ENCODE assay signal across 23 cellular contexts in the genomic region with DNA sequence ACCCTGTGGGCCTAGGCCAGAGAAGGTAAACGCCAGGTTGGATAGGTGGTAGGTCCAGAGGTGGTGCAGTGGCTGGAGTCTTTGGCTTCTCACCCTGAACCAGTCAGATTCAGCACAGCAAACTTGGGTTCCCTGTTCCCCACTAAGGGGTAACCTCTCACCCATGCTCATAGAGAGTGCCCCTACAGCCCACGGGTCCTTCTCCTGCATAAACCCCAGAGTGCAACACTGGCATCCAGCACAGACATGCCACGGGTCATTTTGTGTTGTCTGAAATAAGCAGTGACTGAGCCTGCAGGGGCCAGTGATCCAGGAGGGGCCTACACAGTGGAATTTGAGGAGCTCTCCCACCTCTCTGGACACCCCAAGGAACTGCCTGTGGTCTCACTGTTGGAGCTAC. TPM values are rescaled to one million over a fixed set of nuclear protein-coding genes. Genes with fewer than 3 reads are reported as not detected.
DNase-seq lines count a peak whose midpoint lies in the region; ATAC-seq and TF ChIP-seq lines count a peak whose summit lies in the region.
"Had no signal": no experiment of that assay in that cellular context is flagged by ENCODE, and none has a peak within 500 bp of the region (broad histone marks: within the 10 kb centered on the region; RNA-seq: fewer than 3 reads in every experiment).

No MANE protein-coding gene starts in this region.

- peaks cover 7 to 22% (median 12%) of the 10 kb centered on the region in 4 donors for H3K4me1 ChIP-seq in stomach
- H3K4me1 ChIP-seq: BE2C had no signal

- no peak for ATAC-seq in activated T-cell treated with anti-CD3 and anti-CD28 coated beads, Interleukin-2, amount 50 U/mL, for 72 hours (replicated peaks in 1 of 2)
- ATAC-seq: A549 had no signal

- no peaks in the 10 kb centered on the region for H3K36me3 Mint-ChIP-seq in activated T-cell treated with anti-CD3 and anti-CD28 coated beads, Interleukin-2, amount 50 U/mL, for 24 hours (ENCODE audit: low read depth)
- no peaks in the 10 kb centered on the region for H3K36me3 Mint-ChIP-seq in activated T-cell treated with anti-CD3 and anti-CD28 coated beads, Interleukin-2, amount 50 U/mL, for 72 hours (ENCODE audit: insufficient read depth in 2 of 2)
- H3K36me3 Mint-ChIP-seq: CD14-positive monocyte; CD8-positive, alpha-beta memory T cell had no signal

- no peak for TF ChIP-seq EP300 in stomach (IDR thresholded peaks at IDR 0.05)

- H3K27me3 ChIP-seq in stomach (peaks cover 15 to 99% (median 77%) of the 10 kb centered on the region in 3 donors), WERI-Rb-1 (ENCODE audit: insufficient read depth, low read depth, severe bottlenecking) (no peaks in the 10 kb centered on the region)
- H3K27me3 ChIP-seq: BE2C had no signal

- H3K27ac ChIP-seq in stomach (no peak overlapping the region), WERI-Rb-1 (no peak overlapping the region)
- H3K27ac ChIP-seq: A549; BLaER1 treated with 17β-estradiol and CSF1 and Interleukin-3, amounts not matched to agents 10 nM and 100 nM; GM23248 had no signal

- H3K9me3 ChIP-seq in stomach = no peaks in the 10 kb centered on the region
- no peaks in the 10 kb centered on the region for H3K9me3 ChIP-seq in WERI-Rb-1 (ENCODE audit: severe bottlenecking)
- H3K9me3 ChIP-seq: A549, BE2C had no signal

- DNase-seq in activated T-cell treated with anti-CD3 and anti-CD28 coated beads, Interleukin-2, amount 50 U/mL, for 24 hours = peak; percentile 20
- DNase-seq in activated T-cell treated with anti-CD3 and anti-CD28 coated beads, Interleukin-2, amount 50 U/mL, for 72 hours = no peak
- DNase-seq in GM10248 (ENCODE audit: extremely low spot score) (peak; percentile 9), GM20000 (ENCODE audit: low spot score) (peak; percentile 7), stomach (peak; percentile 11), NK-92 (lab: John Stamatoyannopoulos, UW; ENCODE audit: unreplicated experiment) (no peak), WERI-Rb-1 (no peak)
- DNase-seq: 8988T; ACHN; AML-193; BE2C; CD4-positive, alpha-beta T cell; CD8-positive, alpha-beta memory T cell; DMS 273 treated with DMSO at 0.1 percent for 48 hours; DMS79; EL; GDM1; GM23248; H9 had no signal

- no peak for TF ChIP-seq POLR2A in stomach (IDR thresholded peaks at IDR 0.05)

- H3K4me3 ChIP-seq in stomach = no peak overlapping the region
- H3K4me3 ChIP-seq in WERI-Rb-1 (ENCODE audit: low read depth, low read length) = no peak overlapping the region
- H3K4me3 ChIP-seq: A549; BLaER1 treated with 17β-estradiol and CSF1 and Interleukin-3, amounts not matched to agents 10 nM and 100 nM; GM23248 had no signal

- POLR2A ChIA-PET in GM10248 (lab: Yijun Ruan, JAX) = no interaction called here

- H3K36me3 ChIP-seq in stomach (no peaks in the 10 kb centered on the region), WERI-Rb-1 (no peaks in the 10 kb centered on the region)
- H3K36me3 ChIP-seq: BE2C; BLaER1 treated with 17β-estradiol and CSF1 and Interleukin-3, amounts not matched to agents 10 nM and 100 nM had no signal

- intact Hi-C loops in stomach (cut with DNase I; ENCODE audit: low total_unique reads) = no loop called here

- H3K4me1 Mint-ChIP-seq in activated T-cell treated with anti-CD3 and anti-CD28 coated beads, Interleukin-2, amount 50 U/mL, for 24 hours (ENCODE audit: low read depth) = peaks cover 18% of the 10 kb centered on the region
- H3K4me1 Mint-ChIP-seq in activated T-cell treated with anti-CD3 and anti-CD28 coated beads, Interleukin-2, amount 50 U/mL, for 72 hours (ENCODE audit: low read depth) = peaks cover 33% of the 10 kb centered on the region

- CTCF ChIA-PET in GM10248 (lab: Yijun Ruan, JAX) = interaction anchor here (1.9 to 2.8 kb wide), 3 partner anchors 25 to 53 kb away, joined by 6 to 8 read pairs (median 8); no protein-coding TSS in a partner anchor

- H3K9me3 Mint-ChIP-seq in activated T-cell treated with anti-CD3 and anti-CD28 coated beads, Interleukin-2, amount 50 U/mL, for 24 hours = no peaks in the 10 kb centered on the region
- no peaks in the 10 kb centered on the region for H3K9me3 Mint-ChIP-seq in activated T-cell treated with anti-CD3 and anti-CD28 coated beads, Interleukin-2, amount 50 U/mL, for 72 hours
- H3K9me3 Mint-ChIP-seq: CD4-positive, alpha-beta T cell; CD8-positive, alpha-beta memory T cell had no signal

- 51 to 83% (median 57%) methylated on average over 2 to 3 of the region's 3 CpGs for WGBS in stomach, 5 donors

- peaks cover 95% of the 10 kb centered on the region for H3K27me3 Mint-ChIP-seq in activated T-cell treated with anti-CD3 and anti-CD28 coated beads, Interleukin-2, amount 50 U/mL, for 24 hours
- H3K27me3 Mint-ChIP-seq in activated T-cell treated with anti-CD3 and anti-CD28 coated beads, Interleukin-2, amount 50 U/mL, for 72 hours (ENCODE audit: low read depth) = peaks cover 98% of the 10 kb centered on the region

- H3K27ac Mint-ChIP-seq in activated T-cell treated with anti-CD3 and anti-CD28 coated beads, Interleukin-2, amount 50 U/mL, for 24 hours = no peak overlapping the region
- no peak overlapping the region for H3K27ac Mint-ChIP-seq in activated T-cell treated with anti-CD3 and anti-CD28 coated beads, Interleukin-2, amount 50 U/mL, for 72 hours
- H3K27ac Mint-ChIP-seq: CD14-positive monocyte; CD4-positive, alpha-beta T cell; H9 had no signal

- no peak overlapping the region for H3K4me3 Mint-ChIP-seq in activated T-cell treated with anti-CD3 and anti-CD28 coated beads, Interleukin-2, amount 50 U/mL, for 24 hours
- no peak overlapping the region for H3K4me3 Mint-ChIP-seq in activated T-cell treated with anti-CD3 and anti-CD28 coated beads, Interleukin-2, amount 50 U/mL, for 72 hours
- H3K4me3 Mint-ChIP-seq: CD4-positive, alpha-beta T cell had no signal

- no peak for TF ChIP-seq CTCF in GM10248 (IDR thresholded peaks at IDR 0.05; ENCODE audit: control extremely low read depth, extremely low read depth, low read depth, missing control alignments)
- TF ChIP-seq CTCF in GM20000 (IDR thresholded peaks at IDR 0.05; ENCODE audit: extremely low read depth, missing control alignments) = no peak
- no peak for TF ChIP-seq CTCF in stomach (IDR thresholded peaks at IDR 0.05)
- no peak for TF ChIP-seq CTCF in WERI-Rb-1 (IDR thresholded peaks at IDR 0.05; ENCODE audit: low read depth, low read length)

RNA-seq across cellular contexts. Expression of gene VAX2, which starts 5.1 kb away (rescaled TPM):
- total RNA-seq in activated T-cell treated with anti-CD3 and anti-CD28 coated beads, Interleukin-2, amount 50 U/mL, for 72 hours = not detected
- total RNA-seq in stomach = 1 to 10 TPM in 1 of 5 donors, not detected in 4; 1.2 TPM
- under 1 TPM in 2 of 3 donors, not detected in 1; 0.23 to 0.25 TPM for polyA plus RNA-seq in stomach
- total RNA-seq: CD4-positive, alpha-beta T cell; CD8-positive, alpha-beta memory T cell; H9 had no signal
- polyA plus RNA-seq: CD14-positive monocyte; CD8-positive, alpha-beta memory T cell had no signal

RNA-seq across cellular contexts. Expression of gene ATP6V1B1, which starts 40.5 kb away (rescaled TPM):
- total RNA-seq in activated T-cell treated with anti-CD3 and anti-CD28 coated beads, Interleukin-2, amount 50 U/mL, for 72 hours = not detected
- total RNA-seq in stomach = under 1 TPM in 1 of 5 donors, not detected in 4; 0.55 TPM
- polyA plus RNA-seq in stomach = under 1 TPM in 1 of 3 donors, not detected in 2; 0.35 TPM
- total RNA-seq: CD4-positive, alpha-beta T cell; CD8-positive, alpha-beta memory T cell; GM23248; H9 had no signal
- polyA plus RNA-seq: CD14-positive monocyte; CD8-positive, alpha-beta memory T cell had no signal

RNA-seq across cellular contexts. Expression of gene CD207, which starts 59.6 kb away (rescaled TPM):
- not detected for total RNA-seq in activated T-cell treated with anti-CD3 and anti-CD28 coated beads, Interleukin-2, amount 50 U/mL, for 72 hours
- total RNA-seq in stomach = not detected
- 1 to 10 TPM in 1 of 3 donors, under 1 TPM in 1, not detected in 1; 0.46 to 1.4 TPM for polyA plus RNA-seq in stomach
- total RNA-seq: CD8-positive, alpha-beta memory T cell; GM23248; H4; H9 had no signal
- polyA plus RNA-seq: CD14-positive monocyte; CD8-positive, alpha-beta memory T cell; GM23248 had no signal

Comparison
In these comparisons a context has a peak if more than half of its experiments do, and no peak if none do; other contexts are left out.
1. DNase-seq: peak in activated T-cell treated with anti-CD3 and anti-CD28 coated beads, Interleukin-2, amount 50 U/mL, for 24 hours (single experiment), GM10248 (single experiment), GM20000 (single experiment) and stomach (single experiment); none in activated T-cell treated with anti-CD3 and anti-CD28 coated beads, Interleukin-2, amount 50 U/mL, for 72 hours (0 of 2), NK-92 (single experiment) and WERI-Rb-1 (single experiment).